Comparison of ENCODE assay signal across 9 cellular contexts in the genomic region with DNA sequence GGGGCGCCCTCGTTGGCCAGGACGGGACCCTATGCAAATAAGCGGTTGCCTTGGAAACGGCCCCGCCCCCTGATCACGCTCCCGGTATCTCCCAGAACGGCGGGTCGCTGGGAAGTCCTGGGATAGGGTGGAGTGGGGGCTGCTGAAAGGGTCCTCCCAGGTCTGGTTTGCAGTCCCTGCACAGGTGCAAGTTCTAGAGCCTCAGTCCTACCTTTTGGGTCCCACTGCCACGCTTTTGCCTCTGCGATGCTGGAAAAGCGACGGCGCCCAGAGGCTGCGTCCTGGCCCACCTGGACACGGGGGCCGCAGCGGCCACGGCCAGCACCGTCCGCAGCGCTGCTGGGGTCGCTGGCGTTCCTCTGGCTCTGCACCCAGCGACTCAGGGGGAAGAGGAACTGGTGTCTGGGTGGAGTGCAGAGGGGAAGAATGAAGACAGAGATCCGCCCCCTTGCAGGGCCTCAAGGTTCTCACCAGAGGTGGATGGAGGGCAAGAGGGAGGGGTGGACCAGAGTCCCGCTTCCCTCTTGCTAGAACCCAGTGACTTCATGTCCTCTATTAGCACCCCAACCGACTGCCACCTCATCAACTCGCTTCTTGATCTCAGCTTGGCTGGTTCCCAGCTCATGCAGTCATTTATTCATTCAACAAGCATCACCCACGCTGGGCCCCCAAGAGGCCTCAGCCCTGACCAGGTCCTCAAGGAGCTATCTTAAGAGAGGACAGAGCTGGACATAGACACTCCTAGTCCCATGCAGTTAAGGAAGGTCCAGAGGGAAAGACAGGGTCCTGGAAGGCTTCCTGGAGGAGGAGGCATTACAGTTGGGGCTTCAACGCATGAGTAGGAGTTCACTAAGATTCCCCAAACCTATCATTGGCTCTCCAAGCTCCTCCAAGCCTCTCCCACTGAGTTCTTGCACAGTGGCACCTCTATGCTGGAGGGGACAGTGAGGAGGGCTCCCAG. TPM values are rescaled to one million over a fixed set of nuclear protein-coding genes. Genes with fewer than 3 reads are reported as not detected.
DNase-seq lines count a peak whose midpoint lies in the region; ATAC-seq, FAIRE-seq and TF ChIP-seq lines count a peak whose summit lies in the region.
"Had no signal": no experiment of that assay in that cellular context is flagged by ENCODE, and none has a peak within 500 bp of the region (broad histone marks: within the 10 kb centered on the region; RNA-seq: fewer than 3 reads in every experiment).

A gene (minus strand): TSS at position 381 of the 961 bp plus-strand sequence. CDS start 659 bp downstream, outside the sequence.

- no peak within 1 kb of the TSS for H3K27ac Mint-ChIP-seq in naive thymus-derived CD4-positive, alpha-beta T cell
- H3K27ac Mint-ChIP-seq: progenitor cell of endocrine pancreas had no signal

- peak; percentile 83 for ATAC-seq in naive thymus-derived CD4-positive, alpha-beta T cell
- no peak for ATAC-seq in HG03025 (IDR thresholded peaks at IDR 0.05; ENCODE audit: low FRiP score, unreplicated experiment)

- H3K4me3 ChIP-seq in DOHH2 (ENCODE audit: low read length), result peak within 1 kb of the TSS; percentile 56
- H3K4me3 ChIP-seq in Karpas-422 (ENCODE audit: low read length), result no peak within 1 kb of the TSS
- peak within 1 kb of the TSS in 45 of 59 donors; percentile 0 to 53 (median 29) for H3K4me3 ChIP-seq in dorsolateral prefrontal cortex
- no peak within 1 kb of the TSS for H3K4me3 ChIP-seq in naive thymus-derived CD4-positive, alpha-beta T cell (ENCODE audit: low read length)

- H3K27me3 ChIP-seq in DOHH2 (ENCODE audit: control insufficient read depth, low read length), result peaks cover 8% of the 10 kb centered on the region; the same call in 1 of the 2 replicates
- H3K27me3 ChIP-seq in Karpas-422 (ENCODE audit: low read length), result no peaks in the 10 kb centered on the region
- peaks cover 0 to 18% (median 0%) of the 10 kb centered on the region in 45 donors for H3K27me3 ChIP-seq in dorsolateral prefrontal cortex
- H3K27me3 ChIP-seq in naive thymus-derived CD4-positive, alpha-beta T cell (ENCODE audit: control insufficient read depth in 2 of 2, insufficient read depth in 2 of 2, low read length in 2 of 2), result peaks cover 0 to 5% of the 10 kb centered on the region in 2 donors

- no peaks in the 10 kb centered on the region for H3K36me3 Mint-ChIP-seq in naive thymus-derived CD4-positive, alpha-beta T cell

- no peak for FAIRE-seq in RCC 7860 (lab: Jason Lieb, UNC)

- POLR2A ChIA-PET in naive thymus-derived CD4-positive, alpha-beta T cell (lab: Charles Lee), result interaction anchor here (0.6 kb wide), 1 partner anchor 149 kb away, joined by 3 read pairs; no protein-coding TSS in a partner anchor

- H3F3A ChIP-seq in DOHH2 (ENCODE audit: control insufficient read depth, insufficient read depth), result peaks cover 15% of the 10 kb centered on the region

- CTCF ChIA-PET in naive thymus-derived CD4-positive, alpha-beta T cell (lab: Charles Lee), result no interaction called here

- H3K27ac ChIP-seq in DOHH2 (ENCODE audit: low read depth, low read length) (no peak within 1 kb of the TSS), Karpas-422 (ENCODE audit: low read length) (no peak within 1 kb of the TSS), dorsolateral prefrontal cortex (peak within 1 kb of the TSS in 2 of 59 donors; percentile 10 to 19)
- no peak within 1 kb of the TSS for H3K27ac ChIP-seq in naive thymus-derived CD4-positive, alpha-beta T cell (ENCODE audit: low read depth, low read length)

- TF ChIP-seq CTCF in DOHH2 (IDR thresholded peaks at IDR 0.05; ENCODE audit: low read depth, low read length, poor library complexity, severe bottlenecking), result no peak
- no peak for TF ChIP-seq CTCF in dorsolateral prefrontal cortex (IDR thresholded peaks at IDR 0.05 in 54 of 56, conservative IDR thresholded peaks at IDR 0.05 in 2 of 56; ENCODE audit: low read depth in 1 of 56, partially characterized antibody in 56 of 56)

- no peaks in the 10 kb centered on the region for H4K20me1 ChIP-seq in DOHH2 (ENCODE audit: control insufficient read depth, insufficient read depth, low read depth, low read length)
- H4K20me1 ChIP-seq in Karpas-422 (ENCODE audit: insufficient read depth, low read depth, low read length), result no peaks in the 10 kb centered on the region; the same call in 1 of the 2 replicates

- H3K4me3 Mint-ChIP-seq in naive thymus-derived CD4-positive, alpha-beta T cell, result peak within 1 kb of the TSS in 5 of 10 donors; percentile 5 to 59 (median 18)

- no peaks in the 10 kb centered on the region for H3K79me2 ChIP-seq in DOHH2 (ENCODE audit: control insufficient read depth, low read length)
- H3K79me2 ChIP-seq in Karpas-422 (ENCODE audit: low read length), result no peaks in the 10 kb centered on the region

- peaks cover 56% of the 10 kb centered on the region for H3K4me1 ChIP-seq in DOHH2 (ENCODE audit: control insufficient read depth, low read length)
- peaks cover 34% of the 10 kb centered on the region for H3K4me1 ChIP-seq in Karpas-422 (ENCODE audit: low read length)
- peaks cover 0 to 8% of the 10 kb centered on the region in 2 donors for H3K4me1 ChIP-seq in naive thymus-derived CD4-positive, alpha-beta T cell (ENCODE audit: control insufficient read depth in 2 of 2, insufficient read depth in 2 of 2, low read length in 2 of 2)

- no peak within 1 kb of the TSS for H2AFZ ChIP-seq in Karpas-422 (ENCODE audit: low read length)

- H3K9me3 ChIP-seq in DOHH2 (ENCODE audit: control insufficient read depth, insufficient read depth, low read length), result no peaks in the 10 kb centered on the region
- no peaks in the 10 kb centered on the region for H3K9me3 ChIP-seq in Karpas-422 (ENCODE audit: low read length)
- no peaks in the 10 kb centered on the region for H3K9me3 ChIP-seq in naive thymus-derived CD4-positive, alpha-beta T cell (ENCODE audit: control insufficient read depth in 2 of 3, low read length in 3 of 3)

- peaks cover 0 to 33% (median 6%) of the 10 kb centered on the region in 5 donors for H3K27me3 Mint-ChIP-seq in naive thymus-derived CD4-positive, alpha-beta T cell
- H3K27me3 Mint-ChIP-seq: progenitor cell of endocrine pancreas had no signal

- H3K4me2 ChIP-seq in DOHH2 (ENCODE audit: low read length), result peak within 1 kb of the TSS; percentile 83
- H3K4me2 ChIP-seq in Karpas-422 (ENCODE audit: low read depth, low read length, poor library complexity, severe bottlenecking), result no peak within 1 kb of the TSS

- H3K9me2 ChIP-seq in DOHH2 (replicated peaks; ENCODE audit: control insufficient read depth, low read length) (no peaks in the 10 kb centered on the region), Karpas-422 (replicated peaks; ENCODE audit: insufficient read depth, low read length) (no peaks in the 10 kb centered on the region)

- DNase-seq in Karpas-422, result peak; percentile 67
- DNase-seq in dorsolateral prefrontal cortex, result no peak
- no peak for DNase-seq in naive thymus-derived CD4-positive, alpha-beta T cell
- DNase-seq in activated CD4-positive, alpha-beta T cell treated with anti-CD3 and anti-CD28 coated beads, Interleukin-2, amount 50 U/mL, for 48 hours, result no peak
- no peak for DNase-seq in RCC 7860 (ENCODE audit: low spot score)
- DNase-seq in activated CD4-positive, alpha-beta T cell treated with anti-CD3 and anti-CD28 coated beads for 48 hours, result no peak

- H3K4me1 Mint-ChIP-seq in naive thymus-derived CD4-positive, alpha-beta T cell, result peaks cover 0 to 15% (median 5%) of the 10 kb centered on the region in 7 donors

- H3K36me3 ChIP-seq in DOHH2 (ENCODE audit: control insufficient read depth, low read length) (no peaks in the 10 kb centered on the region), Karpas-422 (ENCODE audit: insufficient read depth, low read length) (no peaks in the 10 kb centered on the region)
- H3K36me3 ChIP-seq in naive thymus-derived CD4-positive, alpha-beta T cell (ENCODE audit: control insufficient read depth in 2 of 3, insufficient read depth in 3 of 3, low read length in 3 of 3), result no peaks in the 10 kb centered on the region

- no peak within 1 kb of the TSS for H3K9ac ChIP-seq in Karpas-422 (ENCODE audit: low read length)

- intact Hi-C loops in dorsolateral prefrontal cortex (cut with DNase I), result loop anchor here in 1 of 2 donors (10.0 kb wide), 1 partner anchor 123 kb away; a partner anchor contains a TSS
- intact Hi-C loops in naive thymus-derived CD4-positive, alpha-beta T cell (cut with micrococcal nuclease), result no loop called here

- peaks cover 0 to 2% (median 0%) of the 10 kb centered on the region in 11 donors for H3K9me3 Mint-ChIP-seq in naive thymus-derived CD4-positive, alpha-beta T cell

RNA-seq across cellular contexts. Expression of the gene that starts here (rescaled TPM):
- 1.6 and 2.2 TPM in 2 replicates for total RNA-seq in Karpas-422 (2014; rRNA removed; shearing (Covaris generic); ENCODE audit: low replicate concordance)
- 10 to 100 TPM in 1 of 120 experiments, 1 to 10 TPM in 99, under 1 TPM in 19, not detected in 1; 0.44 to 11.8 (median 1.8) TPM for total RNA-seq in dorsolateral prefrontal cortex
- total RNA-seq in naive thymus-derived CD4-positive, alpha-beta T cell, result 10 to 100 TPM in 1 of 5 experiments, 1 to 10 TPM in 2, under 1 TPM in 2; 0.15 to 68.6 (median 1.2) TPM
- under 1 TPM; 0.20 to 0.44 TPM for polyA plus RNA-seq in naive thymus-derived CD4-positive, alpha-beta T cell
- total RNA-seq: progenitor cell of endocrine pancreas had no signal

Comparison
In these comparisons a context has a peak if more than half of its experiments do, and no peak if none do; other contexts are left out.
1. H3K4me3 ChIP-seq: peak in DOHH2 (single experiment) and dorsolateral prefrontal cortex (45 of 59); none in Karpas-422 (single experiment) and naive thymus-derived CD4-positive, alpha-beta T cell (single experiment).